30 cellular contexts compared by ENCODE assay signal in genomic region chr15:41843571-41843970, GRCh38.
"Had no signal": no experiment of that assay in that cellular context is flagged by ENCODE, and none has a peak within 500 bp of the region (broad histone marks: within the 10 kb centered on the region; RNA-seq: fewer than 3 reads in every experiment).

No MANE protein-coding gene starts in this region.

- H3K27me3 ChIP-seq: ovary, right lobe of liver, sigmoid colon, suprapubic skin, testis, tibial artery, transverse colon, upper lobe of right lung, uterus had no signal

- H2AFZ ChIP-seq: parathyroid adenoma had no signal

- H3K27ac Mint-ChIP-seq: natural killer cell treated with Interleukin-12 subunit alpha and Interleukin-12 subunit beta and Interleukin-15 and Interleukin-18, amount 100 ng/mL, for 72 hours; progenitor cell of endocrine pancreas; stimulated activated memory B cell treated with anti-CD40 and anti-IgM and Interleukin-4, amounts not matched to agents 10 μg/mL and 1 μg/mL and 100 μg/mL, for 72 hours; type B pancreatic cell had no signal

- H3K9me3 Mint-ChIP-seq: naive thymus-derived CD8-positive, alpha-beta T cell; natural killer cell treated with Interleukin-12 subunit alpha and Interleukin-12 subunit beta and Interleukin-15 and Interleukin-18, amount 100 ng/mL, for 72 hours; nephron progenitor cell; neural crest cell; stimulated activated memory B cell treated with anti-CD40 and anti-IgM and Interleukin-4, amounts not matched to agents 10 μg/mL and 1 μg/mL and 100 μg/mL, for 72 hours; stimulated activated naive CD8-positive, alpha-beta T cell treated with anti-CD3 and anti-CD28 coated beads, Interleukin-15, amount 100 ng/mL, for 72 hours; type B pancreatic cell had no signal

- H3K36me3 ChIP-seq: ovary, uterus had no signal

- H3K4me3 Mint-ChIP-seq: naive thymus-derived CD8-positive, alpha-beta T cell; natural killer cell treated with Interleukin-12 subunit alpha and Interleukin-12 subunit beta and Interleukin-15 and Interleukin-18, amount 100 ng/mL, for 72 hours; nephron progenitor cell; neural crest cell; stimulated activated memory B cell treated with anti-CD40 and anti-IgM and Interleukin-4, amounts not matched to agents 10 μg/mL and 1 μg/mL and 100 μg/mL, for 72 hours; stimulated activated naive CD8-positive, alpha-beta T cell treated with anti-CD3 and anti-CD28 coated beads, Interleukin-15, amount 100 ng/mL, for 72 hours; type B pancreatic cell had no signal

- H3K4me1 Mint-ChIP-seq: stimulated activated memory B cell treated with anti-CD40 and anti-IgM and Interleukin-4, amounts not matched to agents 10 μg/mL and 1 μg/mL and 100 μg/mL, for 72 hours had no signal

- H3K4me1 ChIP-seq: parathyroid adenoma, sigmoid colon, testis, uterus had no signal

- H3K9ac ChIP-seq: parathyroid adenoma had no signal

- H3K4me3 ChIP-seq: ovary, psoas muscle, right lobe of liver, sigmoid colon, suprapubic skin, testis, tibial artery, transverse colon, upper lobe of right lung, uterus had no signal

- H3K9me3 ChIP-seq: ovary, psoas muscle, right lobe of liver, sigmoid colon, suprapubic skin, testis, tibial artery, transverse colon, upper lobe of right lung, uterus had no signal

- ATAC-seq: naive thymus-derived CD8-positive, alpha-beta T cell; natural killer cell treated with Interleukin-12 subunit alpha and Interleukin-12 subunit beta and Interleukin-15 and Interleukin-18, amount 100 ng/mL, for 72 hours; psoas muscle; right cardiac atrium; right lobe of liver; stimulated activated memory B cell treated with anti-CD40 and anti-IgM and Interleukin-4, amounts not matched to agents 10 μg/mL and 1 μg/mL and 100 μg/mL, for 72 hours; stimulated activated naive CD8-positive, alpha-beta T cell treated with anti-CD3 and anti-CD28 coated beads, Interleukin-15, amount 100 ng/mL, for 72 hours; stimulated activated naive CD8-positive, alpha-beta T cell treated with anti-CD3 and anti-CD28 coated beads, Interleukin-15, Interleukin-2, amounts not matched to agents 100 U/mL and 50 U/mL, for 24 hours; upper lobe of right lung had no signal

- H3K27me3 Mint-ChIP-seq: naive thymus-derived CD8-positive, alpha-beta T cell; natural killer cell treated with Interleukin-12 subunit alpha and Interleukin-12 subunit beta and Interleukin-15 and Interleukin-18, amount 100 ng/mL, for 72 hours; progenitor cell of endocrine pancreas; stimulated activated memory B cell treated with anti-CD40 and anti-IgM and Interleukin-4, amounts not matched to agents 10 μg/mL and 1 μg/mL and 100 μg/mL, for 72 hours; stimulated activated naive CD8-positive, alpha-beta T cell treated with anti-CD3 and anti-CD28 coated beads, Interleukin-15, amount 100 ng/mL, for 72 hours; type B pancreatic cell had no signal

- H3K27ac ChIP-seq: ovary, parathyroid adenoma, psoas muscle, right lobe of liver, sigmoid colon, suprapubic skin, testis, tibial artery, transverse colon, upper lobe of right lung, uterus had no signal

- DNase-seq: naive thymus-derived CD8-positive, alpha-beta T cell; nephron progenitor cell; occipital lobe; ovary; posterior cingulate gyrus; psoas muscle; right cardiac atrium; right lobe of liver; sigmoid colon; small intestine; stimulated activated CD4-positive, alpha-beta T cell treated with anti-CD3 and anti-CD28 coated beads, Interleukin-15, amount 100 ng/mL, for 24 hours; stimulated activated CD4-positive, alpha-beta T cell treated with anti-CD3 and anti-CD28 coated beads, Interleukin-2, amount 100 ng/mL, for 24 hours; stimulated activated CD4-positive, alpha-beta T cell treated with anti-CD3 and anti-CD28 coated beads, Interleukin-2, amount 100 ng/mL, for 48 hours; stimulated activated CD4-positive, alpha-beta T cell treated with anti-CD3 and anti-CD28 coated beads, Interleukin-4, amount 100 ng/mL, for 24 hours; stimulated activated naive CD4-positive, alpha-beta T cell; stimulated activated naive CD8-positive, alpha-beta T cell treated with anti-CD3 and anti-CD28 coated beads, Interleukin-15, amount 100 ng/mL, for 72 hours; stimulated activated naive CD8-positive, alpha-beta T cell treated with anti-CD3 and anti-CD28 coated beads, Interleukin-15, Interleukin-2, amounts not matched to agents 100 U/mL and 50 U/mL, for 24 hours; substantia nigra; testis; tibial artery; transverse colon; upper lobe of right lung; uterus had no signal
